Comparison of ENCODE assay signal across 8 cellular contexts in genomic region chr15:78810377-78811123, GRCh38. TPM values are rescaled to one million over a fixed set of nuclear protein-coding genes. Genes with fewer than 3 reads are reported as not detected.
DNase-seq lines count a peak whose midpoint lies in the region; ATAC-seq and TF ChIP-seq lines count a peak whose summit lies in the region.

No MANE protein-coding gene starts in this region.

- DNase-seq in stimulated activated CD4-positive, alpha-beta T cell treated with anti-CD3 and anti-CD28 coated beads, Interleukin-4, amount 100 ng/mL, for 1 hour, result peak; percentile 6
- no peak for DNase-seq in stimulated activated CD4-positive, alpha-beta T cell treated with anti-CD3 and anti-CD28 coated beads, Interleukin-1b, Interleukin-23, amount 100 ng/mL, for 48 hours
- DNase-seq in LHCN-M2 (ENCODE audit: low read depth) (peak; percentile 55), astrocyte of the spinal cord (ENCODE audit: low read depth, low spot score) (peak; percentile 24), activated gamma-delta T cell treated with Interleukin-2 at 50 U/mL for 16 hours (no peak)

- H3K36me3 ChIP-seq in iPS-15b (ENCODE audit: control insufficient read depth, insufficient read depth, low read length) (no peaks in the 10 kb centered on the region), skeletal muscle satellite cell (ENCODE audit: insufficient read depth, low read length) (no peaks in the 10 kb centered on the region)

- H3K4me3 ChIP-seq in astrocyte of the spinal cord (ENCODE audit: low read depth, low read length) (peak overlapping the region; percentile 56), iPS-15b (ENCODE audit: low read depth, low read length) (peak overlapping the region; percentile 75), skeletal muscle satellite cell (ENCODE audit: low read length) (peak overlapping the region; percentile 96)

- H3K4me2 ChIP-seq in skeletal muscle satellite cell (ENCODE audit: low read length), result peak overlapping the region; percentile 91

- in situ Hi-C loops in astrocyte of the spinal cord (cut with HindIII; ENCODE audit: low sequenced_read_pairs), result no loop called here

- no peak for ATAC-seq in HG02938 (IDR thresholded peaks at IDR 0.05; ENCODE audit: unreplicated experiment)

- no peak for TF ChIP-seq CTCF in astrocyte of the spinal cord (IDR thresholded peaks at IDR 0.05; ENCODE audit: low read depth, low read length)

- peaks cover 24% of the 10 kb centered on the region for H3K27me3 ChIP-seq in iPS-15b (ENCODE audit: control insufficient read depth, insufficient read depth, low read length)
- H3K27me3 ChIP-seq in skeletal muscle satellite cell (ENCODE audit: control insufficient read depth, insufficient read depth, low read length), result no peaks in the 10 kb centered on the region

- H3K4me1 ChIP-seq in iPS-15b (ENCODE audit: control insufficient read depth, insufficient read depth, low read length) (peaks cover 4% of the 10 kb centered on the region), skeletal muscle satellite cell (ENCODE audit: control insufficient read depth, insufficient read depth, low read length) (peaks cover 17% of the 10 kb centered on the region)

- H3K9me3 ChIP-seq in iPS-15b (ENCODE audit: control insufficient read depth, insufficient read depth, low read length), result no peaks in the 10 kb centered on the region
- no peaks in the 10 kb centered on the region for H3K9me3 ChIP-seq in skeletal muscle satellite cell (replicated peaks; ENCODE audit: low read length)

- H3K9ac ChIP-seq in iPS-15b (ENCODE audit: low read depth, low read length) (peak overlapping the region; percentile 70), skeletal muscle satellite cell (ENCODE audit: low read depth, low read length) (peak overlapping the region; percentile 84)

RNA-seq across cellular contexts. Expression of gene ADAMTS7, which starts 0.7 kb away (rescaled TPM):
- 35.1 and 35.2 TPM in 2 replicates for total RNA-seq in LHCN-M2 (2014; rRNA removed)
- polyA plus RNA-seq in LHCN-M2 (2012), result 23.6 TPM
- total RNA-seq in skeletal muscle satellite cell (2012; rRNA removed), result 15.7 and 16.6 TPM in 2 replicates

Comparison
In these comparisons a context has a peak if more than half of its experiments do, and no peak if none do; other contexts are left out.
1. DNase-seq: peak in stimulated activated CD4-positive, alpha-beta T cell treated with anti-CD3 and anti-CD28 coated beads, Interleukin-4, amount 100 ng/mL, for 1 hour (single experiment), LHCN-M2 (single experiment) and astrocyte of the spinal cord (single experiment); none in stimulated activated CD4-positive, alpha-beta T cell treated with anti-CD3 and anti-CD28 coated beads, Interleukin-1b, Interleukin-23, amount 100 ng/mL, for 48 hours (single experiment) and activated gamma-delta T cell treated with Interleukin-2 at 50 U/mL for 16 hours (single experiment).
2. Peak in every context shown above with its lines, with median percentiles within 50 percentile points of each other: H3K4me3 ChIP-seq.